8 cellular contexts compared by ENCODE assay signal in genomic region chr14:93333631-93334095, GRCh38. TPM values are rescaled to one million over a fixed set of nuclear protein-coding genes. Genes with fewer than 3 reads are reported as not detected.
A peak's percentile ranks its signal among the peaks of the same experiment; 100 is the strongest.
DNase-seq lines count a peak whose midpoint lies in the region; ATAC-seq, FAIRE-seq and TF ChIP-seq lines count a peak whose summit lies in the region.

No MANE protein-coding gene starts in this region.

- no peaks in the 10 kb centered on the region for H3K36me3 ChIP-seq in kidney (ENCODE audit: control insufficient read depth in 1 of 2, insufficient read depth in 2 of 2, low read length in 2 of 2)

- TF ChIP-seq CTCF in kidney (IDR thresholded peaks at IDR 0.05; ENCODE audit: borderline replicate concordance, extremely low read depth, insufficient read depth): no peak

- H3K9me3 ChIP-seq in kidney (ENCODE audit: control insufficient read depth in 1 of 2, low read length in 2 of 2): peaks cover 0 to 3% of the 10 kb centered on the region in 2 donors

- no peak for FAIRE-seq in kidney (lab: Jason Lieb, UNC)

- no peaks in the 10 kb centered on the region for H3K27me3 Mint-ChIP-seq in activated CD4-positive, alpha-beta T cell treated with anti-CD3 and anti-CD28 coated beads, Interleukin-2, amount 10 ng/mL, durations not matched to agents 24 days and 14 days
- H3K27me3 Mint-ChIP-seq in activated naive CD8-positive, alpha-beta T cell: no peaks in the 10 kb centered on the region

- peaks cover 12% of the 10 kb centered on the region in 2 donors for H3K4me1 ChIP-seq in kidney (ENCODE audit: control insufficient read depth in 1 of 2, insufficient read depth in 1 of 2, low read depth in 1 of 2, low read length in 2 of 2)

- intact Hi-C loops in activated CD4-positive, alpha-beta T cell treated with anti-CD3 and anti-CD28 coated beads, Interleukin-2, amount 10 ng/mL, durations not matched to agents 24 days and 14 days (cut with micrococcal nuclease): loop anchor here (2.0 to 5.0 kb wide), 2 partner anchors 127 to 221 kb away; partner anchors contain the start of genes GON7 and UBR7
- intact Hi-C loops in kidney (cut with DNase I): no loop called here

- H3K9me3 Mint-ChIP-seq in activated CD4-positive, alpha-beta T cell treated with anti-CD3 and anti-CD28 coated beads, Interleukin-2, amount 10 ng/mL, durations not matched to agents 24 days and 14 days: no peaks in the 10 kb centered on the region
- H3K9me3 Mint-ChIP-seq in activated naive CD8-positive, alpha-beta T cell (ENCODE audit: low read depth): no peaks in the 10 kb centered on the region

- DNase-seq in activated CD4-positive, alpha-beta T cell treated with anti-CD3 and anti-CD28 coated beads, Interleukin-2, amount 10 ng/mL, durations not matched to agents 24 days and 14 days: no peak
- no peak for DNase-seq in activated CD4-positive, alpha-beta T cell treated with anti-CD3 and anti-CD28 coated beads for 4 hours
- no peak for DNase-seq in kidney
- DNase-seq in NCI-H226: no peak
- DNase-seq in activated gamma-delta T cell treated with Interleukin-2 at 50 U/mL for 16 hours: no peak

- no peaks in the 10 kb centered on the region for H3K36me3 Mint-ChIP-seq in activated CD4-positive, alpha-beta T cell treated with anti-CD3 and anti-CD28 coated beads, Interleukin-2, amount 10 ng/mL, durations not matched to agents 24 days and 14 days (ENCODE audit: low read depth)
- peaks cover 2% of the 10 kb centered on the region for H3K36me3 Mint-ChIP-seq in activated naive CD8-positive, alpha-beta T cell

- H3K27ac ChIP-seq in kidney (ENCODE audit: low read depth in 2 of 2, low read length in 2 of 2): peak overlapping the region; percentile 88 to 91
- H3K27ac ChIP-seq in temporal lobe (ENCODE audit: low read depth, low read length): peak overlapping the region; percentile 86

- H3K4me1 Mint-ChIP-seq in activated CD4-positive, alpha-beta T cell treated with anti-CD3 and anti-CD28 coated beads, Interleukin-2, amount 10 ng/mL, durations not matched to agents 24 days and 14 days: peaks cover 38% of the 10 kb centered on the region
- H3K4me1 Mint-ChIP-seq in activated naive CD8-positive, alpha-beta T cell (ENCODE audit: low read depth): peaks cover 50% of the 10 kb centered on the region

- peak overlapping the region; percentile 94 for H3K27ac Mint-ChIP-seq in activated CD4-positive, alpha-beta T cell treated with anti-CD3 and anti-CD28 coated beads, Interleukin-2, amount 10 ng/mL, durations not matched to agents 24 days and 14 days
- H3K27ac Mint-ChIP-seq in activated naive CD8-positive, alpha-beta T cell: peak overlapping the region; percentile 90

- peak overlapping the region; percentile 95 to 97 for H3K4me3 ChIP-seq in kidney (ENCODE audit: low read length in 2 of 2)

- H3K9ac ChIP-seq in kidney (ENCODE audit: low read length in 2 of 2): peak overlapping the region; percentile 76

- ATAC-seq in GM18498 (IDR thresholded peaks at IDR 0.05; ENCODE audit: unreplicated experiment): no peak

- H3K4me3 Mint-ChIP-seq in activated CD4-positive, alpha-beta T cell treated with anti-CD3 and anti-CD28 coated beads, Interleukin-2, amount 10 ng/mL, durations not matched to agents 24 days and 14 days: peak overlapping the region; percentile 93
- H3K4me3 Mint-ChIP-seq in activated naive CD8-positive, alpha-beta T cell: peak overlapping the region; percentile 92

RNA-seq across cellular contexts. Expression of gene BTBD7, which starts 0.8 kb away (rescaled TPM):
- 15.2 and 19.4 TPM in 2 replicates for total RNA-seq in activated CD4-positive, alpha-beta T cell treated with anti-CD3 and anti-CD28 coated beads, Interleukin-2, amount 10 ng/mL, durations not matched to agents 24 days and 14 days
- 78.2 TPM for total RNA-seq in kidney
- 10.3 TPM for polyA plus RNA-seq in kidney (ENCODE audit: insufficient read depth, low read depth, low replicate concordance)
- 32.5 TPM for total RNA-seq in temporal lobe

RNA-seq across cellular contexts. Expression of gene COX8C, which starts 13.3 kb away (rescaled TPM):
- not detected in 2 replicates for total RNA-seq in activated CD4-positive, alpha-beta T cell treated with anti-CD3 and anti-CD28 coated beads, Interleukin-2, amount 10 ng/mL, durations not matched to agents 24 days and 14 days
- total RNA-seq in kidney (not detected), temporal lobe (not detected)
- polyA plus RNA-seq in kidney (ENCODE audit: insufficient read depth, low read depth, low replicate concordance): not detected
